2 cellular contexts compared by ENCODE assay signal in the genomic region with DNA sequence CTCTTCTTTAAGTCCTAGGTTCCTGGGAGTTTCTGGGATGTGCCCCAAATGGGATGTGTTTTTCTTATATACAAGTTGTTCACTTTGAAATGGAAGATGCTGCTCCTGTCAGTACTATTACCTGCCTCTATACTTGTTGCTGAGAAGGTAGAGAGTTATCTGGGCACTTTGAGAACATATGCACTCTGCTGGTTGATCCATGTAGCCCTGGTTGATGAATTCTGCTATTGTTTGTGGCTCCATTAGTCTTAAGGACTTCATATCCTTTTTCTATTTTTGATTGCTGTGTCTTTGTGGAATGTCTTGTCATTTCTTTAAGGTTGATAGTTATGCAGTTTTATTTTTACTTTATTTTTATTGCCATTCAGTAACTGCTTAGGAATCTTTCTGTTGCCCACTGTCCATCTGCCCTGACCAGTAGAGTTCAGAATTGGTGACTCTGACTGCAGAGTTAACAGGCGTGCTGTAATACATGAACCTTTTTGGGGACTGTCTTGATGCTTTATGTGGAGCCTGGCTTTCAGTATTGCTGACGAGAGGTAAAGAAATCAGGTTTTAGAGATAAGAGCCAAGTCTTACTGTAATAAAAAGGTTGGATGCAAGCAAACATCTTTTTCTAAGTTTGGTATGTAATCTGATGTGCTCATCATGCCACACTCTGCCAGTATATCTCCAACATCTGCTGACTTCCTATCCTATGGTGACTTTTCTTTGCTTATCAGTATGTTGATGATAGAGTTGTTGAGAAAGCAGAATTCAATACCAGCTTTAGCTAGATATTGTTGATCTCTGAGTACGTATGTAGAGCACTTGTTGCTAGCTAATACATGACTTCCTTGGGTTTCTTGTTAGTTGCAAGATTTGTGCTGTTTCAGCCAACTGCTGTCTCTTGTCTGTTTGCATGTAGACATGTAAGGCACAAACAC.
TF ChIP-seq lines count a peak whose summit lies in the region.

No MANE protein-coding gene starts in this region.

TF ChIP-seq in GM12878, 131 proteins besides CTCF, POLR2A, EP300 and RAD21:
- TF ChIP-seq SMC3 (IDR thresholded peaks at IDR 0.05; ENCODE audit: borderline replicate concordance, low read length) (no peak), TCF7 (IDR thresholded peaks at IDR 0.05; ENCODE audit: borderline replicate concordance) (no peak), BMI1 (IDR thresholded peaks at IDR 0.05; ENCODE audit: borderline replicate concordance) (no peak), TAF1 (IDR thresholded peaks at IDR 0.05; ENCODE audit: borderline replicate concordance, low read depth, low read length) (no peak), RUNX3 (IDR thresholded peaks at IDR 0.05; ENCODE audit: low read length) (no peak), MEF2B (IDR thresholded peaks at IDR 0.05; ENCODE audit: partially characterized antibody, poor library complexity, severe bottlenecking) (no peak), ESRRA (IDR thresholded peaks at IDR 0.05; ENCODE audit: low read length) (no peak), FOXK2 (IDR thresholded peaks at IDR 0.05) (no peak), JUND (IDR thresholded peaks at IDR 0.05; ENCODE audit: low read depth, low read length) (no peak)
- TF ChIP-seq, protein P1, sequence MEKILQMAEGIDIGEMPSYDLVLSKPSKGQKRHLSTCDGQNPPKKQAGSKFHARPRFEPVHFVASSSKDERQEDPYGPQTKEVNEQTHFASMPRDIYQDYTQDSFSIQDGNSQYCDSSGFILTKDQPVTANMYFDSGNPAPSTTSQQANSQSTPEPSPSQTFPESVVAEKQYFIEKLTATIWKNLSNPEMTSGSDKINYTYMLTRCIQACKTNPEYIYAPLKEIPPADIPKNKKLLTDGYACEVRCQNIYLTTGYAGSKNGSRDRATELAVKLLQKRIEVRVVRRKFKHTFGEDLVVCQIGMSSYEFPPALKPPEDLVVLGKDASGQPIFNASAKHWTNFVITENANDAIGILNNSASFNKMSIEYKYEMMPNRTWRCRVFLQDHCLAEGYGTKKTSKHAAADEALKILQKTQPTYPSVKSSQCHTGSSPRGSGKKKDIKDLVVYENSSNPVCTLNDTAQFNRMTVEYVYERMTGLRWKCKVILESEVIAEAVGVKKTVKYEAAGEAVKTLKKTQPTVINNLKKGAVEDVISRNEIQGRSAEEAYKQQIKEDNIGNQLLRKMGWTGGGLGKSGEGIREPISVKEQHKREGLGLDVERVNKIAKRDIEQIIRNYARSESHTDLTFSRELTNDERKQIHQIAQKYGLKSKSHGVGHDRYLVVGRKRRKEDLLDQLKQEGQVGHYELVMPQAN (conservative IDR thresholded peaks at IDR 0.05), result no peak
- TF ChIP-seq, protein P2, sequence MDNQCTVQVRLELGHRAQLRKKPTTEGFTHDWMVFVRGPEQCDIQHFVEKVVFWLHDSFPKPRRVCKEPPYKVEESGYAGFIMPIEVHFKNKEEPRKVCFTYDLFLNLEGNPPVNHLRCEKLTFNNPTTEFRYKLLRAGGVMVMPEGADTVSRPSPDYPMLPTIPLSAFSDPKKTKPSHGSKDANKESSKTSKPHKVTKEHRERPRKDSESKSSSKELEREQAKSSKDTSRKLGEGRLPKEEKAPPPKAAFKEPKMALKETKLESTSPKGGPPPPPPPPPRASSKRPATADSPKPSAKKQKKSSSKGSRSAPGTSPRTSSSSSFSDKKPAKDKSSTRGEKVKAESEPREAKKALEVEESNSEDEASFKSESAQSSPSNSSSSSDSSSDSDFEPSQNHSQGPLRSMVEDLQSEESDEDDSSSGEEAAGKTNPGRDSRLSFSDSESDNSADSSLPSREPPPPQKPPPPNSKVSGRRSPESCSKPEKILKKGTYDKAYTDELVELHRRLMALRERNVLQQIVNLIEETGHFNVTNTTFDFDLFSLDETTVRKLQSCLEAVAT (IDR thresholded peaks at IDR 0.05), result no peak
- TF ChIP-seq, protein P3, sequence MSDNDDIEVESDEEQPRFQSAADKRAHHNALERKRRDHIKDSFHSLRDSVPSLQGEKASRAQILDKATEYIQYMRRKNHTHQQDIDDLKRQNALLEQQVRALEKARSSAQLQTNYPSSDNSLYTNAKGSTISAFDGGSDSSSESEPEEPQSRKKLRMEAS (IDR thresholded peaks at IDR 0.05; ENCODE audit: low read depth, low read length), result no peak
- TF ChIP-seq, protein P4, sequence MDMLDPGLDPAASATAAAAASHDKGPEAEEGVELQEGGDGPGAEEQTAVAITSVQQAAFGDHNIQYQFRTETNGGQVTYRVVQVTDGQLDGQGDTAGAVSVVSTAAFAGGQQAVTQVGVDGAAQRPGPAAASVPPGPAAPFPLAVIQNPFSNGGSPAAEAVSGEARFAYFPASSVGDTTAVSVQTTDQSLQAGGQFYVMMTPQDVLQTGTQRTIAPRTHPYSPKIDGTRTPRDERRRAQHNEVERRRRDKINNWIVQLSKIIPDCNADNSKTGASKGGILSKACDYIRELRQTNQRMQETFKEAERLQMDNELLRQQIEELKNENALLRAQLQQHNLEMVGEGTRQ (IDR thresholded peaks at IDR 0.05; ENCODE audit: borderline replicate concordance, low read depth, low read length), result no peak
- TF ChIP-seq, protein P5, sequence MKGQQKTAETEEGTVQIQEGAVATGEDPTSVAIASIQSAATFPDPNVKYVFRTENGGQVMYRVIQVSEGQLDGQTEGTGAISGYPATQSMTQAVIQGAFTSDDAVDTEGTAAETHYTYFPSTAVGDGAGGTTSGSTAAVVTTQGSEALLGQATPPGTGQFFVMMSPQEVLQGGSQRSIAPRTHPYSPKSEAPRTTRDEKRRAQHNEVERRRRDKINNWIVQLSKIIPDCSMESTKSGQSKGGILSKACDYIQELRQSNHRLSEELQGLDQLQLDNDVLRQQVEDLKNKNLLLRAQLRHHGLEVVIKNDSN (IDR thresholded peaks at IDR 0.05; ENCODE audit: borderline replicate concordance, extremely low read length, insufficient read depth, low read depth, low read length), result no peak

TF ChIP-seq in neural cell, 6 proteins besides CTCF, POLR2A, EP300 and RAD21:
- TF ChIP-seq SMC3 (conservative IDR thresholded peaks at IDR 0.05; ENCODE audit: poor library complexity) (no peak), POLR2AphosphoS5 (IDR thresholded peaks at IDR 0.05) (no peak), TAF1 (IDR thresholded peaks at IDR 0.05; ENCODE audit: low read depth) (no peak), EZH2 (IDR thresholded peaks at IDR 0.05; ENCODE audit: borderline replicate concordance, insufficient read depth, low read length, poor library complexity, severe bottlenecking) (no peak), MXI1 (conservative IDR thresholded peaks at IDR 0.05; ENCODE audit: poor library complexity, severe bottlenecking) (no peak)
- TF ChIP-seq, protein P6, sequence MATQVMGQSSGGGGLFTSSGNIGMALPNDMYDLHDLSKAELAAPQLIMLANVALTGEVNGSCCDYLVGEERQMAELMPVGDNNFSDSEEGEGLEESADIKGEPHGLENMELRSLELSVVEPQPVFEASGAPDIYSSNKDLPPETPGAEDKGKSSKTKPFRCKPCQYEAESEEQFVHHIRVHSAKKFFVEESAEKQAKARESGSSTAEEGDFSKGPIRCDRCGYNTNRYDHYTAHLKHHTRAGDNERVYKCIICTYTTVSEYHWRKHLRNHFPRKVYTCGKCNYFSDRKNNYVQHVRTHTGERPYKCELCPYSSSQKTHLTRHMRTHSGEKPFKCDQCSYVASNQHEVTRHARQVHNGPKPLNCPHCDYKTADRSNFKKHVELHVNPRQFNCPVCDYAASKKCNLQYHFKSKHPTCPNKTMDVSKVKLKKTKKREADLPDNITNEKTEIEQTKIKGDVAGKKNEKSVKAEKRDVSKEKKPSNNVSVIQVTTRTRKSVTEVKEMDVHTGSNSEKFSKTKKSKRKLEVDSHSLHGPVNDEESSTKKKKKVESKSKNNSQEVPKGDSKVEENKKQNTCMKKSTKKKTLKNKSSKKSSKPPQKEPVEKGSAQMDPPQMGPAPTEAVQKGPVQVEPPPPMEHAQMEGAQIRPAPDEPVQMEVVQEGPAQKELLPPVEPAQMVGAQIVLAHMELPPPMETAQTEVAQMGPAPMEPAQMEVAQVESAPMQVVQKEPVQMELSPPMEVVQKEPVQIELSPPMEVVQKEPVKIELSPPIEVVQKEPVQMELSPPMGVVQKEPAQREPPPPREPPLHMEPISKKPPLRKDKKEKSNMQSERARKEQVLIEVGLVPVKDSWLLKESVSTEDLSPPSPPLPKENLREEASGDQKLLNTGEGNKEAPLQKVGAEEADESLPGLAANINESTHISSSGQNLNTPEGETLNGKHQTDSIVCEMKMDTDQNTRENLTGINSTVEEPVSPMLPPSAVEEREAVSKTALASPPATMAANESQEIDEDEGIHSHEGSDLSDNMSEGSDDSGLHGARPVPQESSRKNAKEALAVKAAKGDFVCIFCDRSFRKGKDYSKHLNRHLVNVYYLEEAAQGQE (IDR thresholded peaks at IDR 0.05; ENCODE audit: borderline replicate concordance), result no peak
